Comparison of ENCODE assay signal across 8 cellular contexts in genomic region chr6:35302604-35303218, GRCh38. TPM values are rescaled to one million over a fixed set of nuclear protein-coding genes. Genes with fewer than 3 reads are reported as not detected.
DNase-seq lines count a peak whose midpoint lies in the region; ATAC-seq and TF ChIP-seq lines count a peak whose summit lies in the region.

No MANE protein-coding gene starts in this region.

- H4K8ac ChIP-seq in neuronal stem cell (ENCODE audit: low read depth, low read length): no peak overlapping the region

- no peaks in the 10 kb centered on the region for H3K9me3 ChIP-seq in effector memory CD4-positive, alpha-beta T cell (ENCODE audit: control insufficient read depth, low read length)
- no peaks in the 10 kb centered on the region for H3K9me3 ChIP-seq in neuronal stem cell (replicated peaks in 1 of 2; ENCODE audit: control insufficient read depth in 2 of 2, insufficient read depth in 1 of 2, low read depth in 1 of 2, low read length in 2 of 2)
- no peaks in the 10 kb centered on the region for H3K9me3 ChIP-seq in upper lobe of left lung

- in situ Hi-C loops in KBM-7 (cut with MboI; ENCODE audit: low pct_unique_long_range_greater_than_20kb, low sequenced_read_pairs): loop anchor here (25.0 kb wide), 1 partner anchor 435 kb away; the partner anchor contains the start of gene ARMC12

- no peak overlapping the region for H2BK120ac ChIP-seq in neuronal stem cell (ENCODE audit: low read depth, low read length)

- peak overlapping the region; percentile 94 for H3K27ac ChIP-seq in effector memory CD4-positive, alpha-beta T cell (ENCODE audit: insufficient read depth, low read length, poor library complexity, severe bottlenecking)
- H3K27ac ChIP-seq in neuronal stem cell (replicated peaks; ENCODE audit: low read length) (no peak overlapping the region), upper lobe of left lung (peak overlapping the region; percentile 56 to 88 (median 78))

- H4K91ac ChIP-seq in neuronal stem cell (ENCODE audit: low read depth, low read length, poor library complexity): no peak overlapping the region

- H3K23ac ChIP-seq in neuronal stem cell (ENCODE audit: low read depth, low read length, poor library complexity): no peak overlapping the region

- no peak for TF ChIP-seq CTCF in upper lobe of left lung (IDR thresholded peaks at IDR 0.05)

- no peak overlapping the region for H3K4ac ChIP-seq in neuronal stem cell (ENCODE audit: low read length)

- peak; percentile 72 for ATAC-seq in GM21529 (IDR thresholded peaks at IDR 0.05; ENCODE audit: unreplicated experiment)
- ATAC-seq in upper lobe of left lung (ENCODE audit: low FRiP score in 2 of 2): peak; percentile 70 to 75

- H3K4me1 ChIP-seq in effector memory CD4-positive, alpha-beta T cell (ENCODE audit: control insufficient read depth, insufficient read depth, low read length, poor library complexity, severe bottlenecking): peaks cover 71% of the 10 kb centered on the region
- peaks cover 7 to 8% of the 10 kb centered on the region in 2 donors for H3K4me1 ChIP-seq in neuronal stem cell (ENCODE audit: control insufficient read depth in 2 of 2, insufficient read depth in 1 of 2, low read depth in 1 of 2, low read length in 2 of 2)
- H3K4me1 ChIP-seq in upper lobe of left lung: peaks cover 15 to 42% (median 31%) of the 10 kb centered on the region in 4 donors

- H3K18ac ChIP-seq in neuronal stem cell (ENCODE audit: low read length): no peak overlapping the region

- peak overlapping the region; percentile 52 for H3K4me3 ChIP-seq in effector memory CD4-positive, alpha-beta T cell (ENCODE audit: insufficient read depth, low read depth, low read length, poor library complexity, severe bottlenecking)
- H3K4me3 ChIP-seq in neuronal stem cell (ENCODE audit: low read length in 2 of 2) (no peak overlapping the region), upper lobe of left lung (peak overlapping the region in 2 of 4 donors; percentile 1 to 11)

- no peaks in the 10 kb centered on the region for H3K79me1 ChIP-seq in neuronal stem cell (ENCODE audit: low read depth, low read length)

- no peak overlapping the region for H2BK15ac ChIP-seq in neuronal stem cell (ENCODE audit: low read length)

- no peak overlapping the region for H2BK12ac ChIP-seq in neuronal stem cell (ENCODE audit: low read length)

- peak overlapping the region; percentile 90 for H2AFZ ChIP-seq in neuronal stem cell (ENCODE audit: low read length)

- no peak overlapping the region for H3K14ac ChIP-seq in neuronal stem cell (ENCODE audit: low read length)

- DNase-seq in GDM1 (lab: John Stamatoyannopoulos, UW) (peak; percentile 70), KBM-7 (peak; percentile 64), neuronal stem cell (ENCODE audit: low spot score) (no peak), upper lobe of left lung (peak in 1 of 2 donors; percentile 74), NCI-H2196 (lab: John Stamatoyannopoulos, UW; ENCODE audit: unreplicated experiment) (no peak)
- peak; percentile 80 for DNase-seq in activated CD4-positive, alpha-beta T cell treated with anti-CD3 and anti-CD28 coated beads for 24 hours (ENCODE audit: low read depth in 2 of 2)
- DNase-seq in effector memory CD4-positive, alpha-beta T cell: peak; percentile 82 to 84 (median 83)

- no peak overlapping the region for H2BK5ac ChIP-seq in neuronal stem cell (ENCODE audit: low read length)

- H2AK5ac ChIP-seq in neuronal stem cell (ENCODE audit: low read depth, low read length): no peak overlapping the region

- no peak for TF ChIP-seq EP300 in upper lobe of left lung (IDR thresholded peaks at IDR 0.05)

- H3K4me2 ChIP-seq in neuronal stem cell (ENCODE audit: insufficient read depth, low read length, poor library complexity, severe bottlenecking): no peak overlapping the region

- no peaks in the 10 kb centered on the region for H3K27me3 ChIP-seq in effector memory CD4-positive, alpha-beta T cell (replicated peaks; ENCODE audit: control insufficient read depth, insufficient read depth, low read length, poor library complexity, severe bottlenecking)
- H3K27me3 ChIP-seq in neuronal stem cell (ENCODE audit: control insufficient read depth in 3 of 3, insufficient read depth in 3 of 3, low read depth in 1 of 3, low read length in 3 of 3): no peaks in the 10 kb centered on the region
- no peaks in the 10 kb centered on the region for H3K27me3 ChIP-seq in upper lobe of left lung

- no CpG with 5 or more reads among the region's 6 CpGs for WGBS in neuronal stem cell (ENCODE audit: extremely low coverage in 2 of 2, insufficient read length in 2 of 2, insufficient replicate concordance in 1 of 2), 2 donors
- 14 to 32% methylated on average over 5 to 6 of the region's 6 CpGs for WGBS in upper lobe of left lung, 2 donors

- H3K9ac ChIP-seq in neuronal stem cell (ENCODE audit: low read depth, low read length, poor library complexity): no peak overlapping the region

- peak in 2 of 4 donors; percentile 25 to 64 for TF ChIP-seq POLR2A in upper lobe of left lung (IDR thresholded peaks at IDR 0.05)

- H3K36me3 ChIP-seq in effector memory CD4-positive, alpha-beta T cell (ENCODE audit: control insufficient read depth, insufficient read depth, low read length): peaks cover 11% of the 10 kb centered on the region
- H3K36me3 ChIP-seq in neuronal stem cell (replicated peaks in 1 of 2; ENCODE audit: control insufficient read depth in 2 of 2, insufficient read depth in 2 of 2, low read length in 2 of 2): peaks cover 0 to 5% of the 10 kb centered on the region in 2 donors
- H3K36me3 ChIP-seq in upper lobe of left lung: no peaks in the 10 kb centered on the region

RNA-seq across cellular contexts. Expression of gene DEF6, which starts 5.1 kb away (rescaled TPM):
- 0.50 TPM for polyA plus RNA-seq in neuronal stem cell (2013, experiment 1 of 2)
- polyA plus RNA-seq in neuronal stem cell (2013, experiment 2 of 2): 0.62 TPM
- 10 to 100 TPM in 5 of 6 donors, 1 to 10 TPM in 1; 10.0 to 39.8 (median 23.4) TPM for total RNA-seq in upper lobe of left lung

RNA-seq across cellular contexts. Expression of gene PPARD, which starts 39.6 kb away (rescaled TPM):
- 14.9 TPM for polyA plus RNA-seq in neuronal stem cell (2013, experiment 1 of 2)
- 15.0 TPM for polyA plus RNA-seq in neuronal stem cell (2013, experiment 2 of 2)
- total RNA-seq in upper lobe of left lung: 10 to 100 TPM; 14.8 to 48.2 (median 31.5) TPM

RNA-seq across cellular contexts. Expression of gene ZNF76, which starts 43.2 kb away (rescaled TPM):
- polyA plus RNA-seq in neuronal stem cell (2013, experiment 1 of 2): 22.2 TPM
- 22.2 TPM for polyA plus RNA-seq in neuronal stem cell (2013, experiment 2 of 2)
- 100 to 1,000 TPM in 2 of 6 donors, 10 to 100 TPM in 4; 26.8 to 242 (median 38.1) TPM for total RNA-seq in upper lobe of left lung

Comparison
In these comparisons a context has a peak if more than half of its experiments do, and no peak if none do; other contexts are left out.
1. DNase-seq: peak in GDM1 (single experiment), KBM-7 (single experiment), activated CD4-positive, alpha-beta T cell treated with anti-CD3 and anti-CD28 coated beads for 24 hours (2 of 2) and effector memory CD4-positive, alpha-beta T cell (3 of 3); none in neuronal stem cell (single experiment) and NCI-H2196 (single experiment).